23 cellular contexts compared by ENCODE assay signal in the genomic region with DNA sequence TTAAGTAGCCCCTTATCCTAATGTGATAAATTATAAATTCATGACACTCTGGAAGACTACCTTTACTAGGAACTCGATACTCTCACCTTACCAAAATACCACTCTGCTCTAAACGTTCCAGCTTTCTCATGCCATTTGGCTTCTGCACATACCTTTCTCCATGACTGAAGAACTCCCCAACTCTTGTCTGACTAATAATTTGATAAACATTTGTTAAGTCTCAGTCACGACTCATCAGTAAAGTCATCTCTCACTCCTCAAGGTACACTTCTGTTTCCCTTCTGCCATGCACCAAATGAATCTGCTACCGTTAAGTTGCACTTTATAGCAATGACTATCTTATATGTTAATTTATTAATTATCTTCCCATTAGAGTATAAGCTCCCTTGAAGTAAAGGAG.
"Had no signal": no experiment of that assay in that cellular context is flagged by ENCODE, and none has a peak within 500 bp of the region (broad histone marks: within the 10 kb centered on the region; RNA-seq: fewer than 3 reads in every experiment).

No MANE protein-coding gene starts in this region.

- H3K4me1 ChIP-seq: left ventricle myocardium inferior, stomach, testis, thyroid gland, transverse colon, upper lobe of left lung had no signal

- H3K27me3 ChIP-seq: ovary, stomach, testis, thyroid gland, transverse colon, upper lobe of left lung had no signal

- H3K4me3 ChIP-seq: left ventricle myocardium inferior, lung, ovary, skin epidermis, stomach, testis, thyroid gland, transverse colon, upper lobe of left lung had no signal

- ATAC-seq: natural killer cell; right cardiac atrium; sciatic nerve; stimulated activated naive B cell treated with anti-CD40 and anti-IgM and Interleukin-4, amounts not matched to agents 10 μg/mL and 1 μg/mL and 100 μg/mL, for 72 hours; stimulated activated naive CD8-positive, alpha-beta T cell treated with anti-CD3 and anti-CD28 coated beads, Interleukin-15, Interleukin-2, amounts not matched to agents 100 U/mL and 50 U/mL, for 24 hours had no signal

- H3K27ac ChIP-seq: left ventricle myocardium inferior, ovary, skin epidermis, stomach, testis, thyroid gland, transverse colon, upper lobe of left lung had no signal

- DNase-seq: hippocampal formation; left ventricle myocardium inferior; mesendoderm; naive B cell; natural killer cell; nephron progenitor cell; ovary; retina; right cardiac atrium; stimulated activated CD4-positive, alpha-beta T cell treated with anti-CD3 and anti-CD28 coated beads, Interleukin-12 subunit alpha, Interleukin-12 subunit beta, amount 100 ng/mL, for 4 hours; stimulated activated CD4-positive, alpha-beta T cell treated with anti-CD3 and anti-CD28 coated beads, Interleukin-15, amount 100 ng/mL, for 24 hours; stimulated activated CD4-positive, alpha-beta T cell treated with anti-CD3 and anti-CD28 coated beads, Interleukin-2, amount 100 ng/mL, for 24 hours; stimulated activated CD4-positive, alpha-beta T cell treated with anti-CD3 and anti-CD28 coated beads, Interleukin-4, amount 100 ng/mL, for 1 hour; stimulated activated naive B cell treated with anti-CD40 and anti-IgM and Interleukin-4, amounts not matched to agents 10 μg/mL and 1 μg/mL and 100 μg/mL, for 72 hours; stimulated activated naive CD8-positive, alpha-beta T cell treated with anti-CD3 and anti-CD28 coated beads, Interleukin-15, Interleukin-2, amounts not matched to agents 100 U/mL and 50 U/mL, for 24 hours; stomach; testis; thyroid gland; transverse colon; upper lobe of left lung had no signal
